Comparison of ENCODE assay signal across 24 cellular contexts in the genomic region with DNA sequence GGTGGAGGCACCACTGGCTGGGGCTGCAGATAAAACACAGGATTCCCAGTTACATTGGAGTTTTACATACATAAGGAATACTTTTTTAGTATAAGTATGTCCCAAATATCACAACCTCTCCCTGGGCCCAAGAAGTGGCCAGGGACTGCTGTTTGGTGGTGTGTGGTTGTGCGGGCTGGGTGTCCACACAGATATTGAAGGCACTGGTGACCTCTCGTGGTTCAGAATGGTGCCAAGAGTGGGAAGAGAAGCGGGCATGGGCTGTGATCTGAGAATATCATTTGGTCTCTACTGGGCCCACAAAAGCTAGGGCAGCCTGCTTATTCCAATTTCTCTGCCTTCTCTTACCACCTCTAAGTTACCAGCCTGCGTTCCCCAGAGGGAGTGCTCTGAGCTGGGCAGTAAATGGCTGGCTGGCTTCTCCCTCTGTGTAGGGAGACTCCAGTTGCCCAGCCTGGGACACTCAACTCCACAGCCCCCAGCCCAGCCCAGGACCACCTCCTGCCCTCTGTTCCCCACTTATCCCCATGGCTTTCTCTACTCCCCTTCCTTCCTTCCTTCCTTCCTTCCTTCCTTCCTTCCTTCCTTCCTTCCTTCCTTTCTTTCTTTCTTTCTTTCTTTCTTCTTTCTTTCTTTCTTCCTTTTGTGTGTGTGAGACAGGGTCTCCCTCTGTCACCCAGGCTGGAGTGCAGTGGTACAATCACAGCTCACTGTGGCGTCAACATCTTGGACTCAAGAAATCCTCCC. TPM values are rescaled to one million over a fixed set of nuclear protein-coding genes. Genes with fewer than 3 reads are reported as not detected.
"Had no signal": no experiment of that assay in that cellular context is flagged by ENCODE, and none has a peak within 500 bp of the region (broad histone marks: within the 10 kb centered on the region; RNA-seq: fewer than 3 reads in every experiment).

No MANE protein-coding gene starts in this region.

- H3K4me1 Mint-ChIP-seq: T-cell had no signal

- H3K36me3 Mint-ChIP-seq: T-cell had no signal

- H3K27me3 Mint-ChIP-seq: stimulated activated naive CD8-positive, alpha-beta T cell treated with anti-CD3 and anti-CD28 coated beads, Interleukin-15, Interleukin-2, amounts not matched to agents 100 ng/mL and 50 ng/mL, for 24 hours; T-cell had no signal

- H3K27ac ChIP-seq: esophagus squamous epithelium, gastrocnemius medialis, left ventricle myocardium inferior, ovary, prostate gland, right atrium auricular region, thyroid gland had no signal

- H3K9me3 ChIP-seq: esophagus squamous epithelium, gastrocnemius medialis, left ventricle myocardium inferior, ovary, prostate gland, right atrium auricular region, thyroid gland had no signal

- H3K27me3 ChIP-seq: esophagus squamous epithelium, gastrocnemius medialis, ovary, right atrium auricular region, thyroid gland had no signal

- H3K4me3 Mint-ChIP-seq: endodermal cell; stimulated activated naive CD8-positive, alpha-beta T cell treated with anti-CD3 and anti-CD28 coated beads, Interleukin-15, Interleukin-2, amounts not matched to agents 100 ng/mL and 50 ng/mL, for 24 hours; T-cell; T-helper 2 cell treated with Interferon-gamma antibody and Interleukin-4, amounts not matched to agents 5 μg/mL and 100 μg/mL, for 36 hours had no signal

- H3K36me3 ChIP-seq: esophagus squamous epithelium, gastrocnemius medialis, left ventricle myocardium inferior, ovary, prostate gland, right atrium auricular region, thyroid gland had no signal

- H3K27ac Mint-ChIP-seq: endodermal cell; stimulated activated naive CD8-positive, alpha-beta T cell treated with anti-CD3 and anti-CD28 coated beads, Interleukin-15, Interleukin-2, amounts not matched to agents 100 ng/mL and 50 ng/mL, for 24 hours; T-cell; T-helper 2 cell treated with Interferon-gamma antibody and Interleukin-4, amounts not matched to agents 5 μg/mL and 100 μg/mL, for 36 hours had no signal

- DNase-seq: activated CD4-positive, alpha-beta T cell treated with anti-CD3 and anti-CD28 coated beads for 1 hour; activated CD4-positive, alpha-beta T cell treated with anti-CD3 and anti-CD28 coated beads, Interleukin-2, amount 50 U/mL, for 1 hour; activated naive CD4-positive, alpha-beta T cell treated with Interleukin-2 at 50 U/mL for 16 hours; activated T-cell treated with anti-CD3 and anti-CD28 coated beads, Interleukin-2, amount 50 U/mL, for 48 hours; amygdala; cerebellar nuclear complex; cortex of kidney; endodermal cell; esophagus squamous epithelium; gastrocnemius medialis; hippocampal formation; kidney glomerular epithelial cell; left ventricle myocardium inferior; mammary epithelial cell; ovary; stimulated activated CD4-positive, alpha-beta T cell treated with anti-CD3 and anti-CD28 coated beads, Interleukin-12 subunit alpha, Interleukin-12 subunit beta, amount 100 ng/mL, for 4 hours; stimulated activated CD4-positive, alpha-beta T cell treated with anti-CD3 and anti-CD28 coated beads, Interleukin-4, amount 100 ng/mL, for 4 hours; substantia nigra; T-cell; thyroid gland had no signal

- H3K4me1 ChIP-seq: prostate gland, thyroid gland had no signal

- H3K9me3 Mint-ChIP-seq: endodermal cell; stimulated activated naive CD8-positive, alpha-beta T cell treated with anti-CD3 and anti-CD28 coated beads, Interleukin-15, Interleukin-2, amounts not matched to agents 100 ng/mL and 50 ng/mL, for 24 hours; T-cell; T-helper 2 cell treated with Interferon-gamma antibody and Interleukin-4, amounts not matched to agents 5 μg/mL and 100 μg/mL, for 36 hours had no signal

- H3K4me3 ChIP-seq: esophagus squamous epithelium, gastrocnemius medialis, left ventricle myocardium inferior, ovary, prostate gland, right atrium auricular region, thyroid gland had no signal

RNA-seq across cellular contexts. Expression of a gene that starts 42.8 kb away (rescaled TPM):
- total RNA-seq: left ventricle myocardium inferior, mammary epithelial cell, ovary, right atrium auricular region, T-cell, thyroid gland had no signal
- polyA plus RNA-seq: mammary epithelial cell, ovary had no signal
